In genomic region chr19:43339243-43339930, GRCh38 we compare ENCODE assay signal across 9 cellular contexts. TPM values are rescaled to one million over a fixed set of nuclear protein-coding genes. Genes with fewer than 3 reads are reported as not detected.
"Had no signal": no experiment of that assay in that cellular context is flagged by ENCODE, and none has a peak within 500 bp of the region (broad histone marks: within the 10 kb centered on the region; RNA-seq: fewer than 3 reads in every experiment).

No MANE protein-coding gene starts in this region.

RNA-seq across cellular contexts. Expression of gene CD177, which starts 14.1 kb away (rescaled TPM):
- total RNA-seq: activated CD4-positive, alpha-beta T cell treated with anti-CD3 and anti-CD28 coated beads, Interleukin-2, amount 10 ng/mL, durations not matched to agents 24 days and 14 days; activated CD8-positive, alpha-beta memory T cell treated with anti-CD3 and anti-CD28 coated beads, Interleukin-2, amount 10 ng/mL, durations not matched to agents 7 days and 5 days; activated T-helper 1 cell treated with anti-CD3 and anti-CD28 coated beads, Interleukin-12 subunit alpha, Interleukin-12 subunit beta, Interleukin-2, Interleukin-4 antibody, amounts not matched to agents 30 ng/mL and 10 ng/mL and 1 ng/mL, durations not matched to agents 14 hours and 24 hours and 36 hours; ascending aorta; cardiac muscle cell; K562; Peyer's patch; SK-MEL-5; T-helper 17 cell had no signal
